Comparison of ENCODE assay signal across 2 cellular contexts in genomic region chr18:26734760-26735159, GRCh38.
A peak's percentile ranks its signal among the peaks of the same experiment; 100 is the strongest.
TF ChIP-seq lines count a peak whose summit lies in the region.

No MANE protein-coding gene starts in this region.

TF ChIP-seq in H1, 55 proteins besides CTCF, POLR2A, EP300 and RAD21:
- TF ChIP-seq MAX (IDR thresholded peaks at IDR 0.05): no peak
- no peak for TF ChIP-seq E2F6 (IDR thresholded peaks at IDR 0.05)
- no peak for TF ChIP-seq NANOG (IDR thresholded peaks at IDR 0.05; ENCODE audit: insufficient read depth, low read depth, low read length, poor library complexity, severe bottlenecking)
- TF ChIP-seq KDM1A (IDR thresholded peaks at IDR 0.05; ENCODE audit: borderline replicate concordance, low read length): no peak
- TF ChIP-seq MAFK (IDR thresholded peaks at IDR 0.05; ENCODE audit: low read depth, low read length): no peak
- TF ChIP-seq ATF2 (IDR thresholded peaks at IDR 0.05; ENCODE audit: low read length): no peak
- no peak for TF ChIP-seq BACH1 (IDR thresholded peaks at IDR 0.05; ENCODE audit: low read length)
- TF ChIP-seq SP2 (IDR thresholded peaks at IDR 0.05; ENCODE audit: low read length): no peak
- TF ChIP-seq BRCA1 (IDR thresholded peaks at IDR 0.05; ENCODE audit: low read depth, low read length): no peak

TF ChIP-seq in neural cell, 6 proteins besides CTCF, POLR2A, EP300 and RAD21 (continued from another document):
- TF ChIP-seq MXI1 (conservative IDR thresholded peaks at IDR 0.05; ENCODE audit: poor library complexity, severe bottlenecking) (no peak), SMC3 (conservative IDR thresholded peaks at IDR 0.05; ENCODE audit: poor library complexity) (no peak), REST (IDR thresholded peaks at IDR 0.05; ENCODE audit: borderline replicate concordance) (peak; percentile 55), EZH2 (IDR thresholded peaks at IDR 0.05; ENCODE audit: borderline replicate concordance, insufficient read depth, low read length, poor library complexity, severe bottlenecking) (no peak)
